In genomic region chr7:918441-919113, GRCh38 we compare ENCODE assay signal across 17 cellular contexts. TPM values are rescaled to one million over a fixed set of nuclear protein-coding genes. Genes with fewer than 3 reads are reported as not detected.
DNase-seq lines count a peak whose midpoint lies in the region; ATAC-seq, FAIRE-seq and TF ChIP-seq lines count a peak whose summit lies in the region.
"Had no signal": no experiment of that assay in that cellular context is flagged by ENCODE, and none has a peak within 500 bp of the region (broad histone marks: within the 10 kb centered on the region; RNA-seq: fewer than 3 reads in every experiment).

No MANE protein-coding gene starts in this region.

- TF ChIP-seq POLR2A in body of pancreas (IDR thresholded peaks at IDR 0.05) (no peak), H54 (IDR thresholded peaks at IDR 0.05; ENCODE audit: low read depth, low read length) (no peak)

- no peak overlapping the region for H3K14ac ChIP-seq in mesenchymal stem cell (ENCODE audit: low read length in 2 of 2)

- intact Hi-C loops in body of pancreas (cut with DNase I) (no loop called here), tibial artery (cut with DNase I; ENCODE audit: low total_unique reads) (no loop called here)

- no peak overlapping the region for H4K8ac ChIP-seq in mesenchymal stem cell (ENCODE audit: low read length)

- H3K36me3 ChIP-seq in body of pancreas (replicated peaks in 1 of 2; ENCODE audit: insufficient read depth in 1 of 2, low read depth in 2 of 2), result no peaks in the 10 kb centered on the region
- H3K36me3 ChIP-seq in mesenchymal stem cell (ENCODE audit: control insufficient read depth in 1 of 2, insufficient read depth in 2 of 2, low read depth in 1 of 2, low read length in 2 of 2), result no peaks in the 10 kb centered on the region
- no peaks in the 10 kb centered on the region for H3K36me3 ChIP-seq in tibial artery

- H2BK12ac ChIP-seq in mesenchymal stem cell (ENCODE audit: low read length in 2 of 2), result no peak overlapping the region

- ATAC-seq in body of pancreas, result no peak
- no peak for ATAC-seq in HG03442 (IDR thresholded peaks at IDR 0.05; ENCODE audit: unreplicated experiment)
- ATAC-seq: stimulated activated effector memory CD8-positive, alpha-beta T cell treated with anti-CD3 and anti-CD28 coated beads, Interleukin-12 subunit alpha, Interleukin-12 subunit beta, amount 100 ng/mL, for 72 hours had no signal

- DNase-seq in activated effector memory CD4-positive, alpha-beta T cell treated with anti-CD3 and anti-CD28 coated beads, Interleukin-2, amount 50 U/mL, for 16 hours, result peak; percentile 61
- no peak for DNase-seq in activated effector memory CD4-positive, alpha-beta T cell treated with Interleukin-2 at 50 U/mL for 16 hours
- peak in 3 of 4 donors; percentile 4 to 8 (median 8) for DNase-seq in body of pancreas
- no peak for DNase-seq in mesenchymal stem cell
- peak; percentile 12 to 58 for DNase-seq in tibial artery
- no peak for DNase-seq in NCI-H146 (lab: John Stamatoyannopoulos, UW)
- no peak for DNase-seq in H54 (ENCODE audit: insufficient read length, low spot score)
- DNase-seq: cortex of kidney, DND-41, erythroblast, HCEC 1CT, NCI-H2081 treated with DMSO at 0.1 percent for 48 hours, NCI-H524, T1000 had no signal

- H3K9ac ChIP-seq in mesenchymal stem cell (ENCODE audit: low read length), result no peak overlapping the region

- no peak overlapping the region for H3K18ac ChIP-seq in mesenchymal stem cell (ENCODE audit: low read depth in 1 of 2, low read length in 2 of 2)

- no peak for TF ChIP-seq CTCF in body of pancreas (IDR thresholded peaks at IDR 0.05)
- TF ChIP-seq CTCF in tibial artery (IDR thresholded peaks at IDR 0.05), result no peak

- no peak overlapping the region for H2BK120ac ChIP-seq in mesenchymal stem cell (ENCODE audit: low read depth, low read length)

- FAIRE-seq in H54 (lab: Jason Lieb, UNC), result no peak
- FAIRE-seq: GM18507 had no signal

- H3K27me3 ChIP-seq in body of pancreas, result no peaks in the 10 kb centered on the region
- peaks cover 41 to 51% of the 10 kb centered on the region in 2 experiments for H3K27me3 ChIP-seq in mesenchymal stem cell (ENCODE audit: control insufficient read depth in 1 of 2, insufficient read depth in 1 of 2, low read length in 2 of 2)
- H3K27me3 ChIP-seq in tibial artery, result no peaks in the 10 kb centered on the region

- H3K79me1 ChIP-seq in mesenchymal stem cell (replicated peaks; ENCODE audit: low read length, poor library complexity, severe bottlenecking), result no peaks in the 10 kb centered on the region

- H3K9me3 ChIP-seq in body of pancreas (no peaks in the 10 kb centered on the region), mesenchymal stem cell (ENCODE audit: control insufficient read depth, low read length) (no peaks in the 10 kb centered on the region), tibial artery (no peaks in the 10 kb centered on the region)

- H2AFZ ChIP-seq in mesenchymal stem cell (ENCODE audit: low read depth, low read length), result no peak overlapping the region

- H2AK5ac ChIP-seq in mesenchymal stem cell (ENCODE audit: low read length, severe bottlenecking), result no peak overlapping the region

- H3K4me3 ChIP-seq in body of pancreas, result no peak overlapping the region
- no peak overlapping the region for H3K4me3 ChIP-seq in mesenchymal stem cell (ENCODE audit: insufficient read depth in 1 of 2, low read depth in 1 of 2, low read length in 2 of 2)
- H3K4me3 ChIP-seq in tibial artery, result no peak overlapping the region

- H3K4ac ChIP-seq in mesenchymal stem cell (ENCODE audit: low read depth in 1 of 2, low read length in 2 of 2), result no peak overlapping the region

- H3K4me1 ChIP-seq in body of pancreas (peaks cover 10% of the 10 kb centered on the region), mesenchymal stem cell (ENCODE audit: control insufficient read depth, insufficient read depth, low read depth, low read length) (peaks cover 43% of the 10 kb centered on the region), tibial artery (peaks cover 0 to 12% (median 0%) of the 10 kb centered on the region in 4 donors)

- H4K91ac ChIP-seq in mesenchymal stem cell (ENCODE audit: low read length), result peak overlapping the region; percentile 20

- 90% methylated on average over 2 to 21 of the region's 21 CpGs for WGBS in body of pancreas, 2 donors
- WGBS in mesenchymal stem cell, result 91% methylated on average over 20 of the region's 21 CpGs

- H2BK15ac ChIP-seq in mesenchymal stem cell (ENCODE audit: low read depth, poor library complexity, severe bottlenecking), result no peak overlapping the region

- no peak overlapping the region for H2BK5ac ChIP-seq in mesenchymal stem cell (ENCODE audit: low read depth, low read length, poor library complexity, severe bottlenecking)

- no peak overlapping the region for H3K23ac ChIP-seq in mesenchymal stem cell (ENCODE audit: low read length in 2 of 2)

- H3K27ac ChIP-seq in body of pancreas, result no peak overlapping the region
- H3K27ac ChIP-seq in mesenchymal stem cell (ENCODE audit: low read length, poor library complexity, severe bottlenecking), result no peak overlapping the region
- no peak overlapping the region for H3K27ac ChIP-seq in tibial artery

- no peak overlapping the region for H3K4me2 ChIP-seq in mesenchymal stem cell (ENCODE audit: low read length, poor library complexity, severe bottlenecking)

RNA-seq across cellular contexts. Expression of gene ADAP1, which starts 35.9 kb away (rescaled TPM):
- 10 to 100 TPM; 19.7 to 19.8 TPM for total RNA-seq in body of pancreas
- 0.97 TPM for polyA plus RNA-seq in mesenchymal stem cell (2013, experiment 1 of 2)
- polyA plus RNA-seq in mesenchymal stem cell (2013, experiment 2 of 2), result 0.84 TPM

RNA-seq across cellular contexts. Expression of gene GET4, which starts 42.2 kb away (rescaled TPM):
- total RNA-seq in body of pancreas, result 10 to 100 TPM; 34.8 to 42.2 TPM
- polyA plus RNA-seq in mesenchymal stem cell (2013, experiment 1 of 2), result 23.7 TPM
- polyA plus RNA-seq in mesenchymal stem cell (2013, experiment 2 of 2), result 23.3 TPM

RNA-seq across cellular contexts. Expression of gene COX19, which starts 56.8 kb away (rescaled TPM):
- 10 to 100 TPM in 1 of 2 donors, 1 to 10 TPM in 1; 9.6 to 25.1 TPM for total RNA-seq in body of pancreas
- 6.3 TPM for polyA plus RNA-seq in mesenchymal stem cell (2013, experiment 1 of 2)
- polyA plus RNA-seq in mesenchymal stem cell (2013, experiment 2 of 2), result 5.9 TPM

Comparison
In these comparisons a context has a peak if more than half of its experiments do, and no peak if none do; other contexts are left out.
1. DNase-seq: peak in activated effector memory CD4-positive, alpha-beta T cell treated with anti-CD3 and anti-CD28 coated beads, Interleukin-2, amount 50 U/mL, for 16 hours (single experiment), body of pancreas (3 of 4) and tibial artery (2 of 2); none in activated effector memory CD4-positive, alpha-beta T cell treated with Interleukin-2 at 50 U/mL for 16 hours (single experiment), mesenchymal stem cell (single experiment), NCI-H146 (single experiment) and H54 (single experiment).